In the genomic region with DNA sequence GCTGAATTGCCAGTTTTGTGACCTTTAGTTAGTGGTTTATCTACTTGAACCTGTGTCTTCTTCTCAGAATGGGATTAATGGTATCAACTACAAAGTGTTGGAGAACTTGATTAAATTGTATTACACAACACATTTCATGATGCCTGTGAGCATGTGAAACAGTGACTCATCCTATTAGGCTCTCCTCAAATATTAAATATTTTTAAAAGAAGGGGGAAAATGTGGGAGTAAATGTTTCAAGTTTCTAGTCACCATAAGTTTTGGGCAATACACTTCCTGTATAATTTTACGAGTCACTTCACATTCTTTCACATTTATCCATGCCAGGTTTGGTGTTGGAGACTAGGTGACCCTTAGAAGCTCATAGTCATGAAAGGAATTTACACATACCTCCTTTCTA, we compare ENCODE assay signal across 22 cellular contexts.
DNase-seq lines count a peak whose midpoint lies in the region; ATAC-seq and TF ChIP-seq lines count a peak whose summit lies in the region.
"Had no signal": no experiment of that assay in that cellular context is flagged by ENCODE, and none has a peak within 500 bp of the region (broad histone marks: within the 10 kb centered on the region; RNA-seq: fewer than 3 reads in every experiment).

No MANE protein-coding gene starts in this region.

- TF ChIP-seq EP300 in gastroesophageal sphincter (IDR thresholded peaks at IDR 0.05): no peak

- no peak for TF ChIP-seq POLR2A in gastroesophageal sphincter (IDR thresholded peaks at IDR 0.05)

- H3K27ac ChIP-seq in RWPE2 (ENCODE audit: poor library complexity, severe bottlenecking) (no peak overlapping the region), gastroesophageal sphincter (no peak overlapping the region)
- H3K27ac ChIP-seq: HL-60, SK-N-MC had no signal

- H3K36me3 ChIP-seq in RWPE2 (ENCODE audit: low read depth) (no peaks in the 10 kb centered on the region), gastroesophageal sphincter (no peaks in the 10 kb centered on the region)
- H3K36me3 ChIP-seq: BE2C had no signal

- ATAC-seq in RWPE2 (ENCODE audit: low read depth) (peak; percentile 51; the same call in 2 of the 3 replicates), gastroesophageal sphincter (peak; percentile 60), HG03175 (IDR thresholded peaks at IDR 0.05; ENCODE audit: unreplicated experiment) (no peak)
- ATAC-seq: HepG2, K562 had no signal

- 69 to 78% methylated on average over 1 of the region's 1 CpG for WGBS in gastroesophageal sphincter (ENCODE audit: low coverage in 1 of 2), 2 donors

- H3K9me3 ChIP-seq in RWPE2 (ENCODE audit: severe bottlenecking) (no peaks in the 10 kb centered on the region), gastroesophageal sphincter (no peaks in the 10 kb centered on the region)
- H3K9me3 ChIP-seq: BE2C had no signal

- H3K4me3 ChIP-seq in RWPE2 (ENCODE audit: severe bottlenecking) (no peak overlapping the region), choroid plexus epithelial cell (ENCODE audit: low read depth, low read length) (no peak overlapping the region), gastroesophageal sphincter (no peak overlapping the region), retinal pigment epithelial cell (ENCODE audit: low read length) (no peak overlapping the region)
- H3K4me3 ChIP-seq: K562, SK-N-MC had no signal

- H3K4me1 ChIP-seq in RWPE2 (ENCODE audit: insufficient read depth, poor library complexity, severe bottlenecking) (peaks cover 12% of the 10 kb centered on the region), gastroesophageal sphincter (no peaks in the 10 kb centered on the region)
- H3K4me1 ChIP-seq: BE2C had no signal

- DNase-seq in RWPE2 (ENCODE audit: low spot score) (no peak), choroid plexus epithelial cell (ENCODE audit: low read depth) (peak; percentile 5), retinal pigment epithelial cell (ENCODE audit: low read depth) (peak; percentile 43), NCI-H2107 (lab: John Stamatoyannopoulos, UW) (no peak), iPS-NIHi11 (ENCODE audit: low spot score) (no peak), glomerular visceral epithelial cell (ENCODE audit: extremely low spot score) (no peak)
- DNase-seq: BE2C, EL, GF-D8, NCI-H1105, NCI-H146, NCI-H2029 treated with DMSO at 0.1 percent for 48 hours, NCI-H2171 treated with DMSO at 0.1 percent for 48 hours, NCI-H446, NCI-H526 treated with DMSO at 0.1 percent for 48 hours, SHP77 treated with DMSO at 0.1 percent for 48 hours had no signal

- H3K27me3 ChIP-seq in RWPE2 (ENCODE audit: insufficient read depth, poor library complexity, severe bottlenecking) (no peaks in the 10 kb centered on the region), gastroesophageal sphincter (no peaks in the 10 kb centered on the region)
- H3K27me3 ChIP-seq: BE2C had no signal

- TF ChIP-seq CTCF in RWPE2 (IDR thresholded peaks at IDR 0.05; ENCODE audit: poor library complexity, severe bottlenecking) (no peak), choroid plexus epithelial cell (conservative IDR thresholded peaks at IDR 0.05; ENCODE audit: low read depth, low read length) (no peak), gastroesophageal sphincter (IDR thresholded peaks at IDR 0.05) (no peak), retinal pigment epithelial cell (conservative IDR thresholded peaks at IDR 0.05; ENCODE audit: low read depth, low read length) (no peak)

Comparison
In these comparisons a context has a peak if more than half of its experiments do, and no peak if none do; other contexts are left out.
1. DNase-seq: peak in choroid plexus epithelial cell (single experiment) and retinal pigment epithelial cell (single experiment); none in RWPE2 (single experiment), NCI-H2107 (single experiment), iPS-NIHi11 (single experiment) and glomerular visceral epithelial cell (single experiment).